In the genomic region with DNA sequence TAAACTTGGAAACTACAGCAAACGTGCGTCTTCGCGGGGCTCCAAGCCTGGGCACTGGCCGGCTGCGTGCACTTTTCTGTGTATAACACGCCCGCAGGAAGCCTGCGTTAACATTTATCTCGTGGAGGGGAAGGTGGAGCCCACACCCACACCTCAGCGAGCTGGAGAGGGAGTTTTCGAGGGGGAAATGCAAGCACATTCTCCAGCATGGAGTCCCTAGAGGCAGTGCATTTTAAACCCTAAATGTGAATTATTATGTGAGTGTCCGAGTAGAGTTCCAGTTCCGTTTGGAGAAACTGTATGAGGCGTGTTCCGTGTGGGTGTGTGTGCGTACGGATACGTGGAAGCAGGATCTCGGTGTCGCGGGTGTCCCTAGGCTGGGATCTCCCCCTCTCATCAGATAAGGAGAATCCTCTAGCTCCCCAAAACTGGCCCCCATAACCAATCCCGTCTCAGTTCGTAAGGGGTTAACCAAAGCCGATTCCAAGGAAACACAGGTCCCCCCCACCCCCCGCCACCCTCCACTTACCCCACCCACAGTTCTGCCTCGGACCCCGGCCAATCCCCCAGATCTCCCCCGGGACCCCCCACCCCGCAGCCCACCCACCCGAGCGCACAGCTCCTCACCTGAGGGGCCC, we compare ENCODE assay signal across 8 cellular contexts. TPM values are rescaled to one million over a fixed set of nuclear protein-coding genes. Genes with fewer than 3 reads are reported as not detected.
A peak's percentile ranks its signal among the peaks of the same experiment; 100 is the strongest.
DNase-seq lines count a peak whose midpoint lies in the region; ATAC-seq and TF ChIP-seq lines count a peak whose summit lies in the region.

No MANE protein-coding gene starts in this region.

- H3K27me3 ChIP-seq in Karpas-422 (ENCODE audit: low read length) (peaks cover 3% of the 10 kb centered on the region; the same call in 1 of the 2 replicates), endodermal cell (ENCODE audit: control insufficient read depth, insufficient read depth, low read length, poor library complexity, severe bottlenecking) (no peaks in the 10 kb centered on the region), mucosa of rectum (ENCODE audit: control insufficient read depth in 2 of 2, insufficient read depth in 2 of 2, low read length in 2 of 2) (no peaks in the 10 kb centered on the region), thymus (ENCODE audit: control insufficient read depth, insufficient read depth) (no peaks in the 10 kb centered on the region)

- H3K79me2 ChIP-seq in Karpas-422 (ENCODE audit: low read length), result peaks cover 33% of the 10 kb centered on the region

- H3K27ac ChIP-seq in Karpas-422 (ENCODE audit: low read length), result peak overlapping the region; percentile 84
- peak overlapping the region; percentile 87 for H3K27ac ChIP-seq in endodermal cell (ENCODE audit: low read depth, low read length)
- H3K27ac ChIP-seq in mucosa of rectum (ENCODE audit: low read depth in 2 of 2, low read length in 2 of 2), result peak overlapping the region; percentile 91 to 92
- peak overlapping the region; percentile 96 for H3K27ac ChIP-seq in thymus (ENCODE audit: low read depth)

- peak overlapping the region; percentile 87 for H3K27ac Mint-ChIP-seq in activated CD4-positive, alpha-beta T cell treated with anti-CD3 and anti-CD28 coated beads, Interleukin-2, amount 10 ng/mL, durations not matched to agents 7 days and 5 days
- H3K27ac Mint-ChIP-seq in endodermal cell, result peak overlapping the region; percentile 88

- no peaks in the 10 kb centered on the region for H3K9me2 ChIP-seq in Karpas-422 (replicated peaks; ENCODE audit: insufficient read depth, low read length)

- H3K4me2 ChIP-seq in Karpas-422 (ENCODE audit: low read depth, low read length, poor library complexity, severe bottlenecking), result peak overlapping the region; percentile 84

- H2AFZ ChIP-seq in Karpas-422 (ENCODE audit: low read length), result peak overlapping the region; percentile 26

- no peaks in the 10 kb centered on the region for H3K9me3 Mint-ChIP-seq in activated CD4-positive, alpha-beta T cell treated with anti-CD3 and anti-CD28 coated beads, Interleukin-2, amount 10 ng/mL, durations not matched to agents 7 days and 5 days
- no peaks in the 10 kb centered on the region for H3K9me3 Mint-ChIP-seq in endodermal cell

- H3K9me3 ChIP-seq in Karpas-422 (ENCODE audit: low read length), result no peaks in the 10 kb centered on the region
- H3K9me3 ChIP-seq in endodermal cell (ENCODE audit: control insufficient read depth, low read length), result no peaks in the 10 kb centered on the region
- H3K9me3 ChIP-seq in mucosa of rectum (ENCODE audit: control insufficient read depth in 2 of 2, low read length in 2 of 2), result no peaks in the 10 kb centered on the region
- H3K9me3 ChIP-seq in thymus (ENCODE audit: control insufficient read depth), result no peaks in the 10 kb centered on the region

- H3K36me3 Mint-ChIP-seq in activated CD4-positive, alpha-beta T cell treated with anti-CD3 and anti-CD28 coated beads, Interleukin-2, amount 10 ng/mL, durations not matched to agents 7 days and 5 days (ENCODE audit: low read depth), result peaks cover 33% of the 10 kb centered on the region
- H3K36me3 Mint-ChIP-seq in endodermal cell (ENCODE audit: low read depth), result peaks cover 2% of the 10 kb centered on the region

- no peak for TF ChIP-seq CTCF in endodermal cell (conservative IDR thresholded peaks at IDR 0.05)

- WGBS in endodermal cell (ENCODE audit: insufficient coverage in 1 of 2, insufficient read length in 1 of 2), 2 experiments, result 0% methylated on average over 7 to 31 of the region's 32 CpGs
- under 1% methylated on average over 32 of the region's 32 CpGs for WGBS in thymus

- H3K36me3 ChIP-seq in Karpas-422 (ENCODE audit: insufficient read depth, low read length) (no peaks in the 10 kb centered on the region), endodermal cell (ENCODE audit: control insufficient read depth, insufficient read depth, low read length) (peaks cover 14% of the 10 kb centered on the region), mucosa of rectum (ENCODE audit: control insufficient read depth in 2 of 2, insufficient read depth in 2 of 2, low read length in 2 of 2) (no peaks in the 10 kb centered on the region), thymus (ENCODE audit: control insufficient read depth, insufficient read depth) (no peaks in the 10 kb centered on the region)

- peaks cover 33% of the 10 kb centered on the region for H3K27me3 Mint-ChIP-seq in activated CD4-positive, alpha-beta T cell treated with anti-CD3 and anti-CD28 coated beads, Interleukin-2, amount 10 ng/mL, durations not matched to agents 7 days and 5 days
- peaks cover 7% of the 10 kb centered on the region for H3K27me3 Mint-ChIP-seq in endodermal cell (ENCODE audit: insufficient read depth)

- DNase-seq in DMS53 treated with DMSO at 0.1 percent for 48 hours (lab: John Stamatoyannopoulos, UW; ENCODE audit: unreplicated experiment), result peak; percentile 61
- DNase-seq in Karpas-422, result no peak
- peak; percentile 41 for DNase-seq in activated CD4-positive, alpha-beta T cell treated with anti-CD3 and anti-CD28 coated beads, Interleukin-2, amount 10 ng/mL, durations not matched to agents 7 days and 5 days
- no peak for DNase-seq in endodermal cell
- no peak for DNase-seq in NCI-H2081 (lab: John Stamatoyannopoulos, UW)

- peaks cover 46% of the 10 kb centered on the region for H3K4me1 ChIP-seq in Karpas-422 (ENCODE audit: low read length)
- H3K4me1 ChIP-seq in endodermal cell (ENCODE audit: control insufficient read depth, insufficient read depth, low read length), result peaks cover 7% of the 10 kb centered on the region
- H3K4me1 ChIP-seq in mucosa of rectum (ENCODE audit: control insufficient read depth in 2 of 2, insufficient read depth in 2 of 2, low read length in 2 of 2), result peaks cover 4 to 17% of the 10 kb centered on the region in 2 donors
- no peaks in the 10 kb centered on the region for H3K4me1 ChIP-seq in thymus (ENCODE audit: control insufficient read depth, insufficient read depth, low read length)

- H3K4me3 Mint-ChIP-seq in activated CD4-positive, alpha-beta T cell treated with anti-CD3 and anti-CD28 coated beads, Interleukin-2, amount 10 ng/mL, durations not matched to agents 7 days and 5 days, result peak overlapping the region; percentile 79
- H3K4me3 Mint-ChIP-seq in endodermal cell, result peak overlapping the region; percentile 87

- H3K4me3 ChIP-seq in Karpas-422 (ENCODE audit: low read length), result peak overlapping the region; percentile 90
- H3K4me3 ChIP-seq in endodermal cell (ENCODE audit: low read length), result peak overlapping the region; percentile 95
- peak overlapping the region; percentile 97 to 99 for H3K4me3 ChIP-seq in mucosa of rectum (ENCODE audit: low read length in 2 of 2)
- peak overlapping the region; percentile 93 for H3K4me3 ChIP-seq in thymus (ENCODE audit: low read length)

- H3K9ac ChIP-seq in Karpas-422 (ENCODE audit: low read length) (peak overlapping the region; percentile 72), endodermal cell (ENCODE audit: extremely low read depth, low read length, poor library complexity, severe bottlenecking) (peak overlapping the region; percentile 62), mucosa of rectum (ENCODE audit: low read depth in 1 of 2, low read length in 2 of 2) (peak overlapping the region; percentile 80 to 89)

- no peaks in the 10 kb centered on the region for H4K20me1 ChIP-seq in Karpas-422 (ENCODE audit: insufficient read depth, low read depth, low read length)

- CTCF ChIA-PET in activated CD4-positive, alpha-beta T cell treated with anti-CD3 and anti-CD28 coated beads, Interleukin-2, amount 10 ng/mL, durations not matched to agents 7 days and 5 days (lab: Charles Lee), result interaction anchor here (1.0 to 1.2 kb wide), 2 partner anchors 94 to 208 kb away, joined by 3 read pairs; no protein-coding TSS in a partner anchor

- H3K4me1 Mint-ChIP-seq in activated CD4-positive, alpha-beta T cell treated with anti-CD3 and anti-CD28 coated beads, Interleukin-2, amount 10 ng/mL, durations not matched to agents 7 days and 5 days, result peaks cover 28% of the 10 kb centered on the region
- peaks cover 27% of the 10 kb centered on the region for H3K4me1 Mint-ChIP-seq in endodermal cell

- POLR2A ChIA-PET in activated CD4-positive, alpha-beta T cell treated with anti-CD3 and anti-CD28 coated beads, Interleukin-2, amount 10 ng/mL, durations not matched to agents 7 days and 5 days (lab: Charles Lee), result no interaction called here

- no peak for ATAC-seq in GM21423 (IDR thresholded peaks at IDR 0.05; ENCODE audit: unreplicated experiment)

RNA-seq across cellular contexts. Expression of gene CDK6, which starts 0.4 kb away (rescaled TPM):
- 49.4 and 65.1 TPM in 2 replicates for total RNA-seq in Karpas-422 (2014; rRNA removed; shearing (Covaris generic); ENCODE audit: low replicate concordance)
- total RNA-seq in activated CD4-positive, alpha-beta T cell treated with anti-CD3 and anti-CD28 coated beads, Interleukin-2, amount 10 ng/mL, durations not matched to agents 7 days and 5 days, result 10 to 100 TPM; 84.1 to 95.4 TPM
- 10 to 100 TPM; 28.5 to 36.6 TPM for total RNA-seq in endodermal cell
- 26.4 TPM for polyA plus RNA-seq in endodermal cell (2013, experiment 1 of 2)
- 28.0 TPM for polyA plus RNA-seq in endodermal cell (2013, experiment 2 of 2)
- polyA plus RNA-seq in thymus, result 6.5 TPM

Comparison
In these comparisons a context has a peak if more than half of its experiments do, and no peak if none do; other contexts are left out.
1. DNase-seq: peak in DMS53 treated with DMSO at 0.1 percent for 48 hours (single experiment) and activated CD4-positive, alpha-beta T cell treated with anti-CD3 and anti-CD28 coated beads, Interleukin-2, amount 10 ng/mL, durations not matched to agents 7 days and 5 days (single experiment); none in Karpas-422 (single experiment), endodermal cell (single experiment) and NCI-H2081 (0 of 2).
2. Peak in every context shown above with its lines, with median percentiles within 50 percentile points of each other: H3K27ac ChIP-seq, H3K4me3 ChIP-seq and H3K9ac ChIP-seq.